In genomic region chr3:42090973-42091731, GRCh38 we compare ENCODE assay signal across 8 cellular contexts. TPM values are rescaled to one million over a fixed set of nuclear protein-coding genes. Genes with fewer than 3 reads are reported as not detected.
DNase-seq lines count a peak whose midpoint lies in the region; ATAC-seq, FAIRE-seq and TF ChIP-seq lines count a peak whose summit lies in the region.

TSS of gene TRAK1 (plus strand) at chr3:42091357. CDS start at chr3:42091470, 113 bp downstream.

- H3K27me3 ChIP-seq in H7 (ENCODE audit: control insufficient read depth, insufficient read depth, low read length), result no peaks in the 10 kb centered on the region
- no peaks in the 10 kb centered on the region for H3K27me3 ChIP-seq in astrocyte (ENCODE audit: insufficient read depth, low read length)
- no peaks in the 10 kb centered on the region for H3K27me3 ChIP-seq in smooth muscle cell (ENCODE audit: low read depth)

- H3K36me3 ChIP-seq in H7 (replicated peaks; ENCODE audit: control insufficient read depth, insufficient read depth, low read length), result no peaks in the 10 kb centered on the region
- no peaks in the 10 kb centered on the region for H3K36me3 ChIP-seq in astrocyte (ENCODE audit: insufficient read depth, low read length)
- H3K36me3 ChIP-seq in smooth muscle cell (ENCODE audit: low read depth), result no peaks in the 10 kb centered on the region

- no peak within 1 kb of the TSS for H2AFZ ChIP-seq in astrocyte (ENCODE audit: low read depth, low read length)
- H2AFZ ChIP-seq in smooth muscle cell (ENCODE audit: low read depth), result no peak within 1 kb of the TSS

- H4K20me1 ChIP-seq in astrocyte (ENCODE audit: insufficient read depth, low read length), result peaks cover under 1% of the 10 kb centered on the region
- H4K20me1 ChIP-seq in smooth muscle cell (ENCODE audit: low read depth), result no peaks in the 10 kb centered on the region

- no peaks in the 10 kb centered on the region for H3K9me3 Mint-ChIP-seq in astrocyte (ENCODE audit: unreplicated experiment)

- 35% methylated on average over 14 of the region's 14 CpGs for WGBS in smooth muscle cell (ENCODE audit: low lambda C conversion rate)

- peaks cover 27% of the 10 kb centered on the region for H3K36me3 Mint-ChIP-seq in astrocyte (ENCODE audit: low read depth, unreplicated experiment)

- H3K27ac ChIP-seq in astrocyte (ENCODE audit: low read depth, low read length) (peak within 1 kb of the TSS; percentile 68), smooth muscle cell (ENCODE audit: low read depth) (peak within 1 kb of the TSS; percentile 66)

- H3K4me3 ChIP-seq in H7 (ENCODE audit: insufficient read depth, low read depth, low read length) (no peak within 1 kb of the TSS), astrocyte (ENCODE audit: insufficient read depth, low read depth, low read length) (peak within 1 kb of the TSS; percentile 34), smooth muscle cell (no peak within 1 kb of the TSS)

- H3F3A ChIP-seq in smooth muscle cell (ENCODE audit: low read depth), result peaks cover 10% of the 10 kb centered on the region

- no peak for FAIRE-seq in astrocyte (lab: Jason Lieb, UNC)
- FAIRE-seq in H54 (lab: Jason Lieb, UNC), result no peak

- peaks cover 40% of the 10 kb centered on the region for H3K4me1 Mint-ChIP-seq in astrocyte (ENCODE audit: low read depth, unreplicated experiment)

- DNase-seq in H7 (no peak), astrocyte (ENCODE audit: low read depth) (peak; percentile 88), hypothalamus (lab: John Stamatoyannopoulos, UW) (peak in 33 of 51 donors; percentile 8 to 85 (median 44)), smooth muscle cell (lab: John Stamatoyannopoulos, UW; ENCODE audit: unreplicated experiment) (no peak), NCI-H187 (lab: John Stamatoyannopoulos, UW) (no peak), H54 (ENCODE audit: insufficient read length, low spot score) (no peak)
- DNase-seq in activated effector memory CD4-positive, alpha-beta T cell treated with Interleukin-2 at 50 U/mL for 16 hours, result no peak

- H3K79me2 ChIP-seq in astrocyte (ENCODE audit: insufficient read depth, low read length) (peaks cover 4% of the 10 kb centered on the region), smooth muscle cell (ENCODE audit: low read depth) (peaks cover 15% of the 10 kb centered on the region)

- no peak for ATAC-seq in HG02798 (IDR thresholded peaks at IDR 0.05; ENCODE audit: poor library complexity, unreplicated experiment)

- H3K9ac ChIP-seq in astrocyte (ENCODE audit: low read length) (peak within 1 kb of the TSS; percentile 67), smooth muscle cell (ENCODE audit: low read depth) (no peak within 1 kb of the TSS)

- peaks cover 21% of the 10 kb centered on the region for H3K4me1 ChIP-seq in astrocyte (ENCODE audit: insufficient read depth, low read length)
- peaks cover 6% of the 10 kb centered on the region for H3K4me1 ChIP-seq in smooth muscle cell (ENCODE audit: low read depth)

- peak within 1 kb of the TSS; percentile 64 for H3K27ac Mint-ChIP-seq in astrocyte (ENCODE audit: unreplicated experiment)

- H3K9me3 ChIP-seq in astrocyte (ENCODE audit: insufficient read depth, low read depth, low read length) (peaks cover 3% of the 10 kb centered on the region), smooth muscle cell (replicated peaks; ENCODE audit: low read depth) (no peaks in the 10 kb centered on the region)

- peak within 1 kb of the TSS; percentile 68 for H3K4me3 Mint-ChIP-seq in astrocyte (ENCODE audit: unreplicated experiment)

- no peaks in the 10 kb centered on the region for H3K27me3 Mint-ChIP-seq in astrocyte (ENCODE audit: low read depth, unreplicated experiment)

- TF ChIP-seq CTCF in astrocyte (IDR thresholded peaks at IDR 0.05; ENCODE audit: insufficient read depth, low read depth, low read length) (no peak), smooth muscle cell (IDR thresholded peaks at IDR 0.05; ENCODE audit: borderline replicate concordance, insufficient read depth, poor library complexity, severe bottlenecking) (no peak)

- H3K4me2 ChIP-seq in astrocyte (ENCODE audit: low read length) (peak within 1 kb of the TSS; percentile 79), smooth muscle cell (peak within 1 kb of the TSS; percentile 71)

- no peak for TF ChIP-seq POLR2A in H54 (IDR thresholded peaks at IDR 0.05; ENCODE audit: low read depth, low read length)

RNA-seq across cellular contexts. Expression of gene TRAK1, which starts in this region (rescaled TPM):
- total RNA-seq in H7 (2014; rRNA removed; shearing (Covaris generic)), result 20.6 and 26.9 TPM in 2 replicates
- total RNA-seq in astrocyte (52.3 and 56.2 TPM in 2 replicates), smooth muscle cell (13.7 and 16.3 TPM in 2 replicates)
- polyA plus RNA-seq in smooth muscle cell, result 8.7 and 13.9 TPM in 2 replicates

Comparison
In these comparisons a context has a peak if more than half of its experiments do, and no peak if none do; other contexts are left out.
1. DNase-seq: peak in astrocyte (single experiment) and hypothalamus (33 of 51); none in H7 (single experiment), smooth muscle cell (single experiment), NCI-H187 (0 of 2), H54 (single experiment) and activated effector memory CD4-positive, alpha-beta T cell treated with Interleukin-2 at 50 U/mL for 16 hours (single experiment).